ENCODE assay signal across 2 cellular contexts in genomic region chr10:96448558-96448957, GRCh38.
A peak's percentile ranks its signal among the peaks of the same experiment; 100 is the strongest.
TF ChIP-seq lines count a peak whose summit lies in the region.

No MANE protein-coding gene starts in this region.

TF ChIP-seq in HEK293, 187 proteins besides CTCF, POLR2A, EP300 and RAD21:
- peak; percentile 94 for TF ChIP-seq ZNF623 (tag by site-specific recombination; IDR thresholded peaks at IDR 0.05)
- no peak for TF ChIP-seq ZNF335 (tag by site-specific recombination; conservative IDR thresholded peaks at IDR 0.05)

TF ChIP-seq in H1, 55 proteins besides CTCF, POLR2A, EP300 and RAD21:
- TF ChIP-seq TAF7 (optimal IDR thresholded peaks at IDR 0.05; ENCODE audit: borderline replicate concordance, low read depth, low read length) (no peak), KDM1A (IDR thresholded peaks at IDR 0.05; ENCODE audit: borderline replicate concordance, low read length) (peak; percentile 87; the same call in 1 of the 2 replicates)
